In the genomic region with DNA sequence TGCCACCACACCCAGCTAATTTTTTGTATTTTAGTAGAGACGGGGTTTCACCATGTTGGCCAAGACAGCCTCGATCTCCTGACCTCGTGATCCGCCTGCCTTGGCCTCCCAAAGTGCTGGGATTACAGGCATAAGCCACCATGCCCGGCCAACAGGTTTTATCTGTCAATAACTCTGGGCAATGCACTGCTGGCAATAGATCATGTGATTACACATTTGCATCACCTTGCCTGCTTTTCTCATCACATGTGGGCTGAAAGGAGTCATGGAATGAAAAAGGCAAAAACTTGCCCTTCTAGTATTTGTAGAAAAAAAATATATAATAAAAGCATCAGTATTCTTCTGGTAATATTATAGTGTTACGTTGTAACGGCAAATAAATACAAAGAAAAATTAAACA, we compare ENCODE assay signal across 27 cellular contexts.
"Had no signal": no experiment of that assay in that cellular context is flagged by ENCODE, and none has a peak within 500 bp of the region (broad histone marks: within the 10 kb centered on the region; RNA-seq: fewer than 3 reads in every experiment).

No MANE protein-coding gene starts in this region.

- H3K4me1 ChIP-seq: colonic mucosa, foreskin keratinocyte, gastrocnemius medialis had no signal

- FAIRE-seq: colon, endometrium, endothelial cell of umbilical vein had no signal

- DNase-seq: colonic mucosa; cortex of kidney; dermis blood vessel endothelial cell; dorsolateral prefrontal cortex; effector CD4-positive, alpha-beta T cell; effector CD8-positive, alpha-beta T cell; effector memory CD4-positive, alpha-beta T cell; effector memory CD8-positive, alpha-beta T cell; endodermal cell; erythroblast; esophagus squamous epithelium; foreskin fibroblast; foreskin keratinocyte; foreskin melanocyte; gastrocnemius medialis; glutamatergic neuron; head of caudate nucleus; heart left ventricle; heart right ventricle had no signal

- H3K36me3 ChIP-seq: colonic mucosa, esophagus muscularis mucosa, esophagus squamous epithelium, gastrocnemius medialis, gastroesophageal sphincter, heart left ventricle, heart right ventricle had no signal

- H3K9me3 ChIP-seq: colonic mucosa, esophagus muscularis mucosa, esophagus squamous epithelium, gastrocnemius medialis, gastroesophageal sphincter, heart left ventricle had no signal

- H3K4me3 ChIP-seq: colonic mucosa, coronary artery, dorsolateral prefrontal cortex, esophagus muscularis mucosa, esophagus squamous epithelium, gastrocnemius medialis, gastroesophageal sphincter, heart left ventricle, heart right ventricle had no signal

- H3K27me3 ChIP-seq: colonic mucosa, dorsolateral prefrontal cortex, esophagus muscularis mucosa, gastrocnemius medialis, gastroesophageal sphincter, heart left ventricle, heart right ventricle had no signal

- H3K27ac ChIP-seq: colonic mucosa, coronary artery, dorsolateral prefrontal cortex, epithelial cell of prostate, esophagus muscularis mucosa, esophagus squamous epithelium, foreskin keratinocyte, gastrocnemius medialis, gastroesophageal sphincter had no signal

- ATAC-seq: effector memory CD8-positive, alpha-beta T cell; esophagus mucosa; foreskin keratinocyte; gastrocnemius medialis; gastroesophageal sphincter; heart left ventricle; heart right ventricle had no signal
